Comparison of ENCODE assay signal across 9 cellular contexts in the genomic region with DNA sequence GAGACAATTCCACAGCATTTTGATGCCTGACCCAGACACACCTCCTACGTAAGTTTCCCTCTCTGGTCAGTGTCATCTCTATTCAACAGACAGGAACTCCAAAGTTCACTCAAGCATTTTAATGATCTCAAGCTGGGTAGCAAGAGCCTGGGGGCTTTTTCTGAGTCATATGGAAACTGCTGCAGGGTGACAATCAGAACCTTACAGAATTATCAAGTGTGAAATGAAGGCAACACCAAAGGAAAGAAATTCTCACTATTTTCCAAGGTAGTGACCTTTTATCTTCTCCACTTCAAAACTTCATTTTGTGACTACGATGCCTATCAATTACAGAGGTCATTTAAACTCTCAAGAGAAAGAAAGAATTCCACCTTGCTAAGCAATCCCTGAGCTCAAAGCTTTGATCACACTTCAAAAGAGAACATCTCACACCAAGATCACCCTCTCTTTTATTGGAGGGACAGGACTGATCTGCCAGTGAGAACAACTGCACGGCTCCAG.
DNase-seq lines count a peak whose midpoint lies in the region; ATAC-seq, FAIRE-seq and TF ChIP-seq lines count a peak whose summit lies in the region.
"Had no signal": no experiment of that assay in that cellular context is flagged by ENCODE, and none has a peak within 500 bp of the region (broad histone marks: within the 10 kb centered on the region; RNA-seq: fewer than 3 reads in every experiment).

No MANE protein-coding gene starts in this region.

- H3K27me3 Mint-ChIP-seq in WTC11 (ENCODE audit: low read depth): no peaks in the 10 kb centered on the region

- WGBS in GM12878 (ENCODE audit: insufficient coverage, insufficient replicate concordance, low lambda C conversion rate, missing lambda C conversion rate): 18% methylated on average over 3 of the region's 3 CpGs
- 44 to 49% methylated on average over 3 of the region's 3 CpGs for WGBS in aorta, 2 donors

- no peak overlapping the region; the same call in 1 of the 2 replicates for H3K27ac ChIP-seq in GM12878 (ENCODE audit: control insufficient read depth, insufficient read depth)
- no peak overlapping the region for H3K27ac ChIP-seq in ascending aorta
- no peak overlapping the region for H3K27ac ChIP-seq in aorta (ENCODE audit: low read depth in 1 of 2, low read length in 2 of 2)

- H3K27ac Mint-ChIP-seq in WTC11: no peak overlapping the region

- FAIRE-seq in GM12878 (lab: Jason Lieb, UNC): peak; percentile 82
- FAIRE-seq: TTC549 had no signal

- H3K36me3 ChIP-seq in GM12878 (ENCODE audit: control insufficient read depth in 2 of 2, insufficient read depth in 2 of 2, low read length in 1 of 2) (no peaks in the 10 kb centered on the region), ascending aorta (no peaks in the 10 kb centered on the region), aorta (ENCODE audit: control insufficient read depth in 1 of 2, insufficient read depth in 2 of 2, low read length in 1 of 2) (no peaks in the 10 kb centered on the region)

- peak overlapping the region; percentile 37; the same call in 1 of the 2 replicates for H3K9ac ChIP-seq in GM12878 (ENCODE audit: control insufficient read depth, insufficient read depth, low read length)

- peaks cover 14% of the 10 kb centered on the region for H3K4me1 Mint-ChIP-seq in WTC11

- H2AFZ ChIP-seq in GM12878 (ENCODE audit: control insufficient read depth, low read depth, low read length): no peak overlapping the region; the same call in 1 of the 2 replicates

- no peaks in the 10 kb centered on the region for H3K9me3 Mint-ChIP-seq in WTC11

- CTCF ChIA-PET in GM12878 (lab: Yijun Ruan, JAX): interaction anchor here (1.0 to 4.7 kb wide), 6 partner anchors 8 to 569 kb away, joined by 3 to 49 read pairs (median 20); no protein-coding TSS in a partner anchor
- CTCF ChIA-PET in WTC11 (lab: Charles Lee): interaction anchor here (1.8 to 1.9 kb wide), 2 partner anchors 11 to 75 kb away, joined by 9 to 10 read pairs; no protein-coding TSS in a partner anchor

- peak overlapping the region; percentile 57 for H3K4me2 ChIP-seq in GM12878 (ENCODE audit: control insufficient read depth, insufficient read depth)

- POLR2A ChIA-PET in GM12878 (lab: Charles Lee): interaction anchor here (0.5 to 1.6 kb wide), 5 partner anchors 8 to 573 kb away, joined by 3 read pairs; no protein-coding TSS in a partner anchor
- POLR2A ChIA-PET in WTC11 (lab: Charles Lee): no interaction called here

- TF ChIP-seq RAD21 in GM12878 (IDR thresholded peaks at IDR 0.05; ENCODE audit: insufficient read depth, low read depth, low read length): 0 out of 2 replicates have a peak, but pooled peaks have one; percentile 11

- SMC1A ChIA-PET in GM12878 (lab: Charles Lee; ENCODE audit: uncharacterized antibody, unreplicated experiment): interaction anchor here (0.8 to 4.6 kb wide), 13 partner anchors 9 to 509 kb away, joined by 3 to 47 read pairs (median 4); no protein-coding TSS in a partner anchor

- TF ChIP-seq POLR2A in GM12878 (IDR thresholded peaks at IDR 0.05; ENCODE audit: low read depth, low read length): no peak

- H3K9me3 ChIP-seq in GM12878 (replicated peaks; ENCODE audit: control insufficient read depth, insufficient read depth, low read length) (no peaks in the 10 kb centered on the region), ascending aorta (no peaks in the 10 kb centered on the region), aorta (ENCODE audit: control insufficient read depth, low read length) (no peaks in the 10 kb centered on the region)

- in situ Hi-C loops in GM12878 (cut with MboI): loop anchor here (5.0 kb wide), 2 partner anchors 78 to 508 kb away; no protein-coding TSS in a partner anchor

- intact Hi-C loops in GM12878 (cut with micrococcal nuclease; ENCODE audit: unreplicated experiment) (no loop called here), ascending aorta (cut with DNase I) (no loop called here), aorta (cut with DNase I) (no loop called here)

- H4K20me1 ChIP-seq in GM12878 (ENCODE audit: control insufficient read depth, insufficient read depth): no peaks in the 10 kb centered on the region

- H3K27me3 ChIP-seq in GM12878 (replicated peaks in 1 of 2; ENCODE audit: control insufficient read depth in 2 of 2, insufficient read depth in 2 of 2, low read length in 1 of 2) (no peaks in the 10 kb centered on the region), ascending aorta (no peaks in the 10 kb centered on the region), aorta (ENCODE audit: control insufficient read depth in 1 of 2, insufficient read depth in 2 of 2, low read length in 1 of 2) (no peaks in the 10 kb centered on the region)

- no peaks in the 10 kb centered on the region for H3K79me2 ChIP-seq in GM12878 (ENCODE audit: control insufficient read depth, insufficient read depth, low read length)

- H3K36me3 Mint-ChIP-seq in WTC11: no peaks in the 10 kb centered on the region

- DNase-seq in GM10266 (ENCODE audit: extremely low spot score) (peak; percentile 71), GM12878 (ENCODE audit: low read depth, low spot score) (peak; percentile 80), WTC11 (ENCODE audit: low spot score) (no peak), ascending aorta (ENCODE audit: low spot score in 2 of 2) (no peak), aorta (no peak)
- DNase-seq in activated effector memory CD4-positive, alpha-beta T cell treated with Interleukin-2 at 50 U/mL for 16 hours: no peak

- BruUV-seq in GM12878 (replicated peaks; lab: Mats Ljungman, UMichigan): no TSS peak

- H3K4me1 ChIP-seq in GM12878 (ENCODE audit: control insufficient read depth, insufficient read depth, low read length): peaks cover 19% of the 10 kb centered on the region
- H3K4me1 ChIP-seq in ascending aorta: no peaks in the 10 kb centered on the region
- no peaks in the 10 kb centered on the region for H3K4me1 ChIP-seq in aorta (ENCODE audit: control insufficient read depth in 1 of 2, insufficient read depth in 2 of 2, low read length in 2 of 2)

- RAD21 ChIA-PET in GM12878 (lab: Charles Lee; ENCODE audit: unreplicated experiment): interaction anchor here (0.8 to 4.7 kb wide), 6 partner anchors 9 to 486 kb away, joined by 3 to 40 read pairs (median 8); no protein-coding TSS in a partner anchor

- no peak overlapping the region for H3K4me3 Mint-ChIP-seq in WTC11

- TF ChIP-seq EP300 in GM12878 (IDR thresholded peaks at IDR 0.05; ENCODE audit: borderline replicate concordance in 1 of 2, control insufficient read depth in 1 of 2, low read depth in 2 of 2, low read length in 2 of 2): peak; percentile 86 to 93

- TF ChIP-seq CTCF in GM10266 (IDR thresholded peaks at IDR 0.05; ENCODE audit: control insufficient read depth, insufficient read depth, low read depth, missing control alignments) (no peak), GM12878 (IDR thresholded peaks at IDR 0.05 in 2 of 3, conservative IDR thresholded peaks at IDR 0.05 in 1 of 3; ENCODE audit: control insufficient read depth in 2 of 3, extremely low read depth in 1 of 3, insufficient read depth in 1 of 3, low read depth in 3 of 3, low read length in 3 of 3) (no peak), WTC11 (IDR thresholded peaks at IDR 0.05) (no peak), ascending aorta (IDR thresholded peaks at IDR 0.05) (no peak)

- ATAC-seq in GM19452 (IDR thresholded peaks at IDR 0.05; ENCODE audit: unreplicated experiment): peak; percentile 94
- peak; percentile 97 for ATAC-seq in HG03103 (IDR thresholded peaks at IDR 0.05; ENCODE audit: low read depth, unreplicated experiment)
- ATAC-seq in GM12878: peak; percentile 94
- ATAC-seq in WTC11: no peak; the same call in 1 of the 2 replicates
- ATAC-seq in aorta (ENCODE audit: low FRiP score): no peak

- H3K4me3 ChIP-seq in GM12878 (no peak overlapping the region), ascending aorta (no peak overlapping the region), aorta (ENCODE audit: low read length in 2 of 2) (no peak overlapping the region)

TF ChIP-seq in GM12878, 131 proteins besides CTCF, POLR2A, EP300 and RAD21 (continues in another document):
- TF ChIP-seq, protein P1, sequence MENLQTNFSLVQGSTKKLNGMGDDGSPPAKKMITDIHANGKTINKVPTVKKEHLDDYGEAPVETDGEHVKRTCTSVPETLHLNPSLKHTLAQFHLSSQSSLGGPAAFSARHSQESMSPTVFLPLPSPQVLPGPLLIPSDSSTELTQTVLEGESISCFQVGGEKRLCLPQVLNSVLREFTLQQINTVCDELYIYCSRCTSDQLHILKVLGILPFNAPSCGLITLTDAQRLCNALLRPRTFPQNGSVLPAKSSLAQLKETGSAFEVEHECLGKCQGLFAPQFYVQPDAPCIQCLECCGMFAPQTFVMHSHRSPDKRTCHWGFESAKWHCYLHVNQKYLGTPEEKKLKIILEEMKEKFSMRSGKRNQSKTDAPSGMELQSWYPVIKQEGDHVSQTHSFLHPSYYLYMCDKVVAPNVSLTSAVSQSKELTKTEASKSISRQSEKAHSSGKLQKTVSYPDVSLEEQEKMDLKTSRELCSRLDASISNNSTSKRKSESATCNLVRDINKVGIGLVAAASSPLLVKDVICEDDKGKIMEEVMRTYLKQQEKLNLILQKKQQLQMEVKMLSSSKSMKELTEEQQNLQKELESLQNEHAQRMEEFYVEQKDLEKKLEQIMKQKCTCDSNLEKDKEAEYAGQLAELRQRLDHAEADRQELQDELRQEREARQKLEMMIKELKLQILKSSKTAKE (IDR thresholded peaks at IDR 0.05; ENCODE audit: low read depth, poor library complexity, severe bottlenecking): peak; percentile 95
- peak; percentile 94 for TF ChIP-seq JUND (IDR thresholded peaks at IDR 0.05; ENCODE audit: low read depth, low read length)

TF ChIP-seq in WTC11, 78 proteins besides CTCF, POLR2A, EP300 and RAD21 (continues in another document):
- TF ChIP-seq FOXK1 (CRISPR knock-in tag; IDR thresholded peaks at IDR 0.05) (no peak), ETV6 (CRISPR knock-in tag; IDR thresholded peaks at IDR 0.05) (no peak)

Comparison
In these comparisons a context has a peak if more than half of its experiments do, and no peak if none do; other contexts are left out.
1. DNase-seq: peak in GM10266 (single experiment) and GM12878 (single experiment); none in WTC11 (single experiment), activated effector memory CD4-positive, alpha-beta T cell treated with Interleukin-2 at 50 U/mL for 16 hours (single experiment), ascending aorta (0 of 2) and aorta (0 of 2).
2. ATAC-seq: peak in GM19452 (single experiment), HG03103 (single experiment) and GM12878 (single experiment); none in WTC11 (single experiment) and aorta (single experiment).